9 cellular contexts compared by ENCODE assay signal in genomic region chr11:121059605-121060004, GRCh38. TPM values are rescaled to one million over a fixed set of nuclear protein-coding genes. Genes with fewer than 3 reads are reported as not detected.
DNase-seq lines count a peak whose midpoint lies in the region; ATAC-seq and TF ChIP-seq lines count a peak whose summit lies in the region.
"Had no signal": no experiment of that assay in that cellular context is flagged by ENCODE, and none has a peak within 500 bp of the region (broad histone marks: within the 10 kb centered on the region; RNA-seq: fewer than 3 reads in every experiment).

No MANE protein-coding gene starts in this region.

- no peak overlapping the region for H3K14ac ChIP-seq in mesenchymal stem cell (ENCODE audit: low read length in 2 of 2)

- H3K23ac ChIP-seq in mesenchymal stem cell (ENCODE audit: low read length in 2 of 2) = no peak overlapping the region

- H4K20me1 ChIP-seq in hepatocyte (ENCODE audit: insufficient read depth, poor library complexity, severe bottlenecking) = no peaks in the 10 kb centered on the region

- no peak overlapping the region for H3K4ac ChIP-seq in mesenchymal stem cell (ENCODE audit: low read depth in 1 of 2, low read length in 2 of 2)

- H3K27ac ChIP-seq in mesenchymal stem cell (ENCODE audit: low read length, poor library complexity, severe bottlenecking) = no peak overlapping the region
- H3K27ac ChIP-seq in hepatocyte = no peak overlapping the region

- H3K4me2 ChIP-seq in mesenchymal stem cell (ENCODE audit: low read length, poor library complexity, severe bottlenecking) = no peak overlapping the region
- no peak overlapping the region for H3K4me2 ChIP-seq in hepatocyte

- TF ChIP-seq CTCF in hepatocyte (IDR thresholded peaks at IDR 0.05; ENCODE audit: poor library complexity) = no peak

- H2BK15ac ChIP-seq in mesenchymal stem cell (ENCODE audit: low read depth, poor library complexity, severe bottlenecking) = no peak overlapping the region

- H2AK5ac ChIP-seq in mesenchymal stem cell (ENCODE audit: low read length, severe bottlenecking) = no peak overlapping the region

- H3K4me3 ChIP-seq in mesenchymal stem cell (ENCODE audit: insufficient read depth in 1 of 2, low read depth in 1 of 2, low read length in 2 of 2) (no peak overlapping the region), hepatocyte (no peak overlapping the region)

- no peak overlapping the region for H3K9ac ChIP-seq in mesenchymal stem cell (ENCODE audit: low read length)

- H2BK5ac ChIP-seq in mesenchymal stem cell (ENCODE audit: low read depth, low read length, poor library complexity, severe bottlenecking) = no peak overlapping the region

- no peak overlapping the region for H2BK12ac ChIP-seq in mesenchymal stem cell (ENCODE audit: low read length in 2 of 2)

- peak; percentile 32 for DNase-seq in mesenchymal stem cell
- no peak for DNase-seq in hepatocyte (ENCODE audit: low spot score)
- DNase-seq in H4 (ENCODE audit: low spot score) = no peak
- DNase-seq in stimulated activated naive CD4-positive, alpha-beta T cell (lab: John Stamatoyannopoulos, UW) = no peak
- DNase-seq: effector CD8-positive, alpha-beta T cell; NCI-H2227 treated with DMSO at 0.1 percent for 48 hours had no signal

- H3K9me3 ChIP-seq in mesenchymal stem cell (ENCODE audit: control insufficient read depth, low read length) = no peaks in the 10 kb centered on the region
- H3K9me3 ChIP-seq in hepatocyte (ENCODE audit: low read depth) = no peaks in the 10 kb centered on the region

- H2AFZ ChIP-seq in mesenchymal stem cell (ENCODE audit: low read depth, low read length) = no peak overlapping the region
- no peak overlapping the region for H2AFZ ChIP-seq in hepatocyte

- peaks cover 3% of the 10 kb centered on the region for H3K79me1 ChIP-seq in mesenchymal stem cell (replicated peaks; ENCODE audit: low read length, poor library complexity, severe bottlenecking)

- no peak overlapping the region for H3K18ac ChIP-seq in mesenchymal stem cell (ENCODE audit: low read depth in 1 of 2, low read length in 2 of 2)

- no peak overlapping the region for H4K8ac ChIP-seq in mesenchymal stem cell (ENCODE audit: low read length)

- no peak overlapping the region for H4K91ac ChIP-seq in mesenchymal stem cell (ENCODE audit: low read length)

- H3K4me1 ChIP-seq in mesenchymal stem cell (ENCODE audit: control insufficient read depth, insufficient read depth, low read depth, low read length) (no peaks in the 10 kb centered on the region), hepatocyte (ENCODE audit: insufficient read depth) (no peaks in the 10 kb centered on the region)

- whole genome bisulfite sequencing in mesenchymal stem cell = 97% methylated on average over 2 of the region's 3 CpGs
- 94% methylated on average over 3 of the region's 3 CpGs for WGBS in hepatocyte (ENCODE audit: low lambda C conversion rate, missing lambda C conversion rate)

- H3K9me2 ChIP-seq in hepatocyte (replicated peaks; ENCODE audit: insufficient read depth) = no peaks in the 10 kb centered on the region

- ATAC-seq in GM19023 (IDR thresholded peaks at IDR 0.05; ENCODE audit: unreplicated experiment) (peak; percentile 98), GM21786 (IDR thresholded peaks at IDR 0.05; ENCODE audit: unreplicated experiment) (peak; percentile 99), HG03432 (IDR thresholded peaks at IDR 0.05; ENCODE audit: unreplicated experiment) (peak; percentile 99)

- no peak overlapping the region for H2BK120ac ChIP-seq in mesenchymal stem cell (ENCODE audit: low read depth, low read length)

- no peaks in the 10 kb centered on the region for H3K79me2 ChIP-seq in hepatocyte

- H3K36me3 ChIP-seq in mesenchymal stem cell (ENCODE audit: control insufficient read depth in 1 of 2, insufficient read depth in 2 of 2, low read depth in 1 of 2, low read length in 2 of 2) (peaks cover 0 to 98% of the 10 kb centered on the region in 2 experiments), hepatocyte (replicated peaks; ENCODE audit: insufficient read depth, low read depth) (no peaks in the 10 kb centered on the region)

- H3K27me3 ChIP-seq in mesenchymal stem cell (ENCODE audit: control insufficient read depth in 1 of 2, insufficient read depth in 1 of 2, low read length in 2 of 2) (no peaks in the 10 kb centered on the region), hepatocyte (no peaks in the 10 kb centered on the region)

RNA-seq across cellular contexts. Expression of gene TBCEL, which starts 35.7 kb away (rescaled TPM):
- polyA plus RNA-seq in mesenchymal stem cell (2013, experiment 1 of 2) = 16.2 TPM
- polyA plus RNA-seq in mesenchymal stem cell (2013, experiment 2 of 2) = 16.1 TPM
- total RNA-seq in hepatocyte = 16.7 and 19.3 TPM in 2 replicates
- 7.2 and 9.2 TPM in 2 replicates for polyA plus RNA-seq in hepatocyte
- 6.5 and 10.0 TPM in 2 replicates for total RNA-seq in H4 (2014; rRNA removed; shearing (Covaris generic))

RNA-seq across cellular contexts. Expression of gene TECTA, which starts 41.4 kb away (rescaled TPM):
- 0.15 TPM for polyA plus RNA-seq in mesenchymal stem cell (2013, experiment 1 of 2)
- polyA plus RNA-seq in mesenchymal stem cell (2013, experiment 2 of 2) = 0.16 TPM
- total RNA-seq in hepatocyte = 0.12 and 0.50 TPM in 2 replicates
- polyA plus RNA-seq in hepatocyte = 0.17 and 0.44 TPM in 2 replicates
- total RNA-seq in H4 (2014; rRNA removed; shearing (Covaris generic)) = 0.04 and 0.06 TPM in 2 replicates
